1 cellular context compared by ENCODE assay signal in the genomic region with DNA sequence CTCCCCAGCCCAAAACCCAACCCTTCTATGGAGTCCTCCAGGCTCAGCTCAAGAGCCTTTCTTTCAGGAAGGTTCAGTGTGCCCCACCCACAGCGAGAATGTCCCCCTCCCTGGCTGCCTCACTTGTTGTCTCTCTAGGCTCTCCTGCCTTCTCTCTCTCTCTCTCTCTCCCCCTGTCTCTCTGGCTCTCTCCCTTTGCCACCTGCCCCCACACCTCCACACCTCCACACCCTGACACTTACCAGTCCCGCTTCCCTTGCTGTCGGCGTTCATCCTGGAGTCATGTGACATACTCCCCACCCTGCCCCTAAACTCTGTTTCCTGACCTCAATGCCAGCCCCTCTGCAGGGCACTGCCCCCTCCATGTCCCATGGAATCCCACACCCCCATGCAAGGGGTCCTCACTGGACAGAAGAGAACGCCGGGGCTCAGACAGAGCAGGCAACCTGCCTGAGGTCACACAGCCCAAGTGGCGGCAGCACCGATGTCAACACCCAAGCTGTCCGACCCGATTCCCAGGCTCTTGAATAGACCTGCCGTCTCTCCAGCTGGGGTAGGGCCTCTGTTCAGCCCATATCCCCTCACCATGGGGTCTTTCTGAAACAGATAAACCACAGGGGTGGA.
TF ChIP-seq lines count a peak whose summit lies in the region.

No MANE protein-coding gene starts in this region.

TF ChIP-seq in IMR-90, 13 proteins besides CTCF, POLR2A, EP300 and RAD21:
- TF ChIP-seq CEBPB (IDR thresholded peaks at IDR 0.05; ENCODE audit: low read depth, low read length) (no peak), NFE2L2 (IDR thresholded peaks at IDR 0.05; ENCODE audit: low read depth, low read length) (no peak), SMC3 (IDR thresholded peaks at IDR 0.05; ENCODE audit: low read depth, low read length) (no peak), USF2 (IDR thresholded peaks at IDR 0.05; ENCODE audit: low read depth, low read length) (no peak), RCOR1 (IDR thresholded peaks at IDR 0.05; ENCODE audit: insufficient replicate concordance, low read length) (no peak), FOS (IDR thresholded peaks at IDR 0.05; ENCODE audit: low read depth, low read length) (no peak), MAFK (IDR thresholded peaks at IDR 0.05; ENCODE audit: low read depth, low read length) (no peak)
TF ChIP-seq in IMR-90: peak in this region for 0.
